In the genomic region with DNA sequence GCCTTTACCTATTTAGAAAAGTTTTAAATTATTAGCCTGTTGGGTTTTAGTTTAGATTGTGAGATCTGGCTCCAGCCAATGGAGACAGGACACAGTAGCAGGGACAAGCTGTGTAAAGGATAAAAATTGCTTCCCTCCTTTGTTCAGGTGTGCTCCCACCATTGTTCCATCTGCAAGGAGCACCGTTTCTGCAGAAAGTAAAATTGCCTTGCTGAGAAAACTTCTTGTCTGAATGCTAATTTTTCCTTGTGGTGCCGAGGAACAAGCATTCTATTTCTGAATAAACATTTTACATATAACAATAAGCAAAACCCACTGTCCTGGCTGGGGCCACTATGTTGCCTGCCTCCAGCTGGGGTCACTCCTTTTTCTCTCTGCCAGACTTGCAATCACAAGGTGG, we compare ENCODE assay signal across 21 cellular contexts.
DNase-seq lines count a peak whose midpoint lies in the region; ATAC-seq, FAIRE-seq and TF ChIP-seq lines count a peak whose summit lies in the region.
"Had no signal": no experiment of that assay in that cellular context is flagged by ENCODE, and none has a peak within 500 bp of the region (broad histone marks: within the 10 kb centered on the region; RNA-seq: fewer than 3 reads in every experiment).

No MANE protein-coding gene starts in this region.

- H3K4me1 Mint-ChIP-seq in progenitor cell of endocrine pancreas (ENCODE audit: low read depth) (no peaks in the 10 kb centered on the region), nephron progenitor cell (peaks cover 10% of the 10 kb centered on the region), CD14-positive monocyte (peaks cover 3% of the 10 kb centered on the region)
- H3K4me1 Mint-ChIP-seq in activated CD4-positive, alpha-beta memory T cell treated with anti-CD3 and anti-CD28 coated beads for 36 hours (ENCODE audit: low read depth), result no peaks in the 10 kb centered on the region

- H3K79me2 ChIP-seq in OCI-LY7 (ENCODE audit: insufficient read depth, low read depth, low read length) (no peaks in the 10 kb centered on the region), K562 (ENCODE audit: control insufficient read depth, insufficient read depth, low read length) (no peaks in the 10 kb centered on the region)

- no peak for TF ChIP-seq EP300 in K562 (IDR thresholded peaks at IDR 0.05; ENCODE audit: low read length)

- WGBS in K562 (ENCODE audit: insufficient coverage, low coverage, missing lambda C conversion rate), result 22% methylated on average over 2 of the region's 2 CpGs

- POLR2A ChIA-PET in HEK293 (lab: Yijun Ruan, JAX), result no interaction called here
- POLR2A ChIA-PET in OCI-LY7 (lab: Charles Lee), result interaction anchor here (0.7 to 1.2 kb wide), 2 partner anchors 78 to 574 kb away, joined by 3 to 4 read pairs; no protein-coding TSS in a partner anchor
- POLR2A ChIA-PET in K562 (lab: Yijun Ruan, JAX), result interaction anchor here (0.7 kb wide), 1 partner anchor 256 kb away, joined by 3 read pairs; no protein-coding TSS in a partner anchor
- POLR2A ChIA-PET in activated CD4-positive, alpha-beta memory T cell treated with anti-CD3 and anti-CD28 coated beads for 36 hours (lab: Charles Lee), result no interaction called here

- no peak overlapping the region for H3K9ac ChIP-seq in K562 (ENCODE audit: insufficient read depth in 1 of 2, low read depth in 2 of 2, low read length in 2 of 2)
- H3K9ac ChIP-seq: BLaER1, SK-N-SH had no signal

- H3K9me3 Mint-ChIP-seq in progenitor cell of endocrine pancreas (ENCODE audit: low read depth) (peaks cover 7% of the 10 kb centered on the region), nephron progenitor cell (peaks cover 16% of the 10 kb centered on the region), CD14-positive monocyte (peaks cover 8 to 25% (median 15%) of the 10 kb centered on the region in 7 donors)
- H3K9me3 Mint-ChIP-seq in activated CD4-positive, alpha-beta memory T cell treated with anti-CD3 and anti-CD28 coated beads for 36 hours, result peaks cover 17% of the 10 kb centered on the region

- no TSS peak for BruUV-seq in OCI-LY7 (replicated peaks; lab: Mats Ljungman, UMichigan)
- no TSS peak for BruUV-seq in K562 (replicated peaks; lab: Mats Ljungman, UMichigan)

- no peak for TF ChIP-seq RAD21 in K562 (CRISPR knock-in tag; conservative IDR thresholded peaks at IDR 0.05 in 1 of 2, IDR thresholded peaks at IDR 0.05 in 1 of 2)

- no peaks in the 10 kb centered on the region for H3K9me2 ChIP-seq in OCI-LY7 (ENCODE audit: insufficient read depth, low read length)
- H3K9me2 ChIP-seq: SK-N-SH had no signal

- H3K4me3 ChIP-seq in HEK293 (ENCODE audit: low read depth, low read length) (no peak overlapping the region), OCI-LY7 (ENCODE audit: low read depth, low read length, poor library complexity, severe bottlenecking) (no peak overlapping the region), K562 (no peak overlapping the region)
- H3K4me3 ChIP-seq: BLaER1 had no signal

- no peaks in the 10 kb centered on the region for H3K27me3 ChIP-seq in K562 (ENCODE audit: control insufficient read depth in 2 of 2, insufficient read depth in 2 of 2, low read length in 2 of 2)
- H3K27me3 ChIP-seq: BLaER1 had no signal

- H3K27ac ChIP-seq in HEK293 (ENCODE audit: extremely low read depth, low read depth, low read length) (no peak overlapping the region), OCI-LY7 (ENCODE audit: low read depth, low read length, poor library complexity, severe bottlenecking) (no peak overlapping the region), K562 (ENCODE audit: extremely low read depth, low read depth, low read length) (no peak overlapping the region)
- H3K27ac ChIP-seq: BLaER1 had no signal

- no peak for ATAC-seq in K562

- H3K9me3 ChIP-seq in HEK293 (ENCODE audit: control insufficient read depth, insufficient read depth, low read depth, low read length) (no peaks in the 10 kb centered on the region), OCI-LY7 (ENCODE audit: low read length) (peaks cover 11% of the 10 kb centered on the region; the same call in 1 of the 2 replicates), K562 (replicated peaks; ENCODE audit: control insufficient read depth, insufficient read depth, low read depth, low read length) (no peaks in the 10 kb centered on the region)
- H3K9me3 ChIP-seq: SK-N-SH had no signal

- in situ Hi-C loops in K562 (cut with MboI), result loop anchor here (25.0 kb wide), 1 partner anchor 597 kb away; no protein-coding TSS in a partner anchor

- H3K9me1 ChIP-seq in K562 (ENCODE audit: control insufficient read depth, insufficient read depth, low read length), result no peaks in the 10 kb centered on the region

- H3K4me1 ChIP-seq in HEK293 (ENCODE audit: control insufficient read depth, insufficient read depth, low read length), result no peaks in the 10 kb centered on the region
- no peaks in the 10 kb centered on the region for H3K4me1 ChIP-seq in OCI-LY7 (ENCODE audit: insufficient read depth, low read length, poor library complexity, severe bottlenecking)
- no peaks in the 10 kb centered on the region; a peak in 1 of 5 replicates for H3K4me1 ChIP-seq in K562 (replicated peaks in 1 of 2; ENCODE audit: control insufficient read depth in 2 of 2, insufficient read depth in 2 of 2, low read length in 2 of 2)
- H3K4me1 ChIP-seq: BLaER1 had no signal

- H3K27ac Mint-ChIP-seq in progenitor cell of endocrine pancreas (peak overlapping the region; percentile 52), nephron progenitor cell (no peak overlapping the region), CD14-positive monocyte (no peak overlapping the region)
- no peak overlapping the region for H3K27ac Mint-ChIP-seq in activated CD4-positive, alpha-beta memory T cell treated with anti-CD3 and anti-CD28 coated beads for 36 hours
- H3K27ac Mint-ChIP-seq: CD4-positive, alpha-beta T cell had no signal

- no peak for TF ChIP-seq CTCF in HEK293 (tag by site-specific recombination; IDR thresholded peaks at IDR 0.05)
- TF ChIP-seq CTCF in OCI-LY7 (conservative IDR thresholded peaks at IDR 0.05; ENCODE audit: low read length), result no peak
- TF ChIP-seq CTCF in K562 (IDR thresholded peaks at IDR 0.05 in 2 of 3, conservative IDR thresholded peaks at IDR 0.05 in 1 of 3; ENCODE audit: insufficient read depth in 2 of 3, low read depth in 1 of 3, low read length in 3 of 3), result no peak
- no peak for TF ChIP-seq CTCF in progenitor cell of endocrine pancreas (IDR thresholded peaks at IDR 0.05; ENCODE audit: unreplicated experiment)
- TF ChIP-seq CTCF in nephron progenitor cell (IDR thresholded peaks at IDR 0.05), result no peak
- no peak for TF ChIP-seq CTCF in CD14-positive monocyte (IDR thresholded peaks at IDR 0.05)

- H3K36me3 ChIP-seq in HEK293 (ENCODE audit: control insufficient read depth in 2 of 2, insufficient read depth in 1 of 2, low read length in 2 of 2) (no peaks in the 10 kb centered on the region), OCI-LY7 (ENCODE audit: insufficient read depth, low read length) (no peaks in the 10 kb centered on the region), K562 (ENCODE audit: control insufficient read depth, insufficient read depth, low read length) (no peaks in the 10 kb centered on the region)

- H3K4me3 Mint-ChIP-seq in progenitor cell of endocrine pancreas (ENCODE audit: low read depth) (no peak overlapping the region), nephron progenitor cell (no peak overlapping the region), CD14-positive monocyte (no peak overlapping the region)
- no peak overlapping the region for H3K4me3 Mint-ChIP-seq in activated CD4-positive, alpha-beta memory T cell treated with anti-CD3 and anti-CD28 coated beads for 36 hours
- H3K4me3 Mint-ChIP-seq: CD4-positive, alpha-beta T cell had no signal

- CTCF ChIA-PET in HEK293 (lab: Yijun Ruan, JAX), result interaction anchor here (6.6 kb wide), 1 partner anchor 242 kb away, joined by 67 read pairs; no protein-coding TSS in a partner anchor
- CTCF ChIA-PET in OCI-LY7 (lab: Charles Lee; ENCODE audit: unreplicated experiment), result no interaction called here
- CTCF ChIA-PET in K562 (lab: Yijun Ruan, JAX; ENCODE audit: low intra/inter-chr PET ratio), result no interaction called here
- CTCF ChIA-PET in activated CD4-positive, alpha-beta memory T cell treated with anti-CD3 and anti-CD28 coated beads for 36 hours (lab: Charles Lee), result interaction anchor here (1.2 to 1.3 kb wide), 2 partner anchors 40 to 46 kb away, joined by 3 to 4 read pairs; no protein-coding TSS in a partner anchor

- H4K20me1 ChIP-seq in OCI-LY7 (ENCODE audit: insufficient read depth, low read length), result no peaks in the 10 kb centered on the region
- no peaks in the 10 kb centered on the region for H4K20me1 ChIP-seq in K562 (replicated peaks; ENCODE audit: control insufficient read depth, insufficient read depth, low read length)
- H4K20me1 ChIP-seq: BLaER1 had no signal

- H3K4me2 ChIP-seq in OCI-LY7 (ENCODE audit: low read length), result no peak overlapping the region
- H3K4me2 ChIP-seq in K562 (ENCODE audit: insufficient read depth, low read length), result no peak overlapping the region
- H3K4me2 ChIP-seq: BLaER1, SK-N-SH had no signal

- FAIRE-seq in K562 (lab: Jason Lieb, UNC), result no peak
- FAIRE-seq: A204.1, D721Med, G401.6, RCC 7860 had no signal

- DNase-seq in OCI-LY7 (ENCODE audit: low spot score), result peak; percentile 24
- DNase-seq in K562 (ENCODE audit: extremely low read depth in 1 of 4, low spot score in 3 of 4), result no peak
- no peak for DNase-seq in progenitor cell of endocrine pancreas (ENCODE audit: low spot score, unreplicated experiment)
- no peak for DNase-seq in nephron progenitor cell
- DNase-seq in CD14-positive monocyte (ENCODE audit: low spot score), result no peak
- no peak for DNase-seq in NOMO-1 treated with DMSO at 0.1 percent for 48 hours (lab: John Stamatoyannopoulos, UW; ENCODE audit: unreplicated experiment)
- no peak for DNase-seq in activated CD4-positive, alpha-beta memory T cell treated with anti-CD3 and anti-CD28 coated beads for 36 hours
- DNase-seq: CD4-positive, alpha-beta T cell; MV-4-11; NCI-H1105; NCI-H1436 treated with DMSO at 0.1 percent for 48 hours; NCI-H1930; NCI-H446 treated with DMSO at 0.1 percent for 48 hours; NCI-H526; SK-N-SH had no signal

- H2AFZ ChIP-seq in OCI-LY7 (ENCODE audit: low read length), result no peak overlapping the region
- no peak overlapping the region for H2AFZ ChIP-seq in K562 (ENCODE audit: low read depth, low read length)

- H3K27me3 Mint-ChIP-seq in progenitor cell of endocrine pancreas (no peaks in the 10 kb centered on the region), nephron progenitor cell (ENCODE audit: low read depth, poor library complexity) (peaks cover 4% of the 10 kb centered on the region), CD14-positive monocyte (ENCODE audit: low read depth in 3 of 3) (peaks cover 0 to 3% (median 0%) of the 10 kb centered on the region in 3 donors)
- H3K27me3 Mint-ChIP-seq in activated CD4-positive, alpha-beta memory T cell treated with anti-CD3 and anti-CD28 coated beads for 36 hours, result no peaks in the 10 kb centered on the region
- H3K27me3 Mint-ChIP-seq: CD4-positive, alpha-beta T cell had no signal

- peaks cover 5% of the 10 kb centered on the region for H3K36me3 Mint-ChIP-seq in progenitor cell of endocrine pancreas (ENCODE audit: insufficient read depth)
- H3K36me3 Mint-ChIP-seq in nephron progenitor cell (ENCODE audit: low read depth), result peaks cover 8% of the 10 kb centered on the region
- H3K36me3 Mint-ChIP-seq in CD14-positive monocyte, result peaks cover 4 to 23% of the 10 kb centered on the region in 2 donors
- H3K36me3 Mint-ChIP-seq in activated CD4-positive, alpha-beta memory T cell treated with anti-CD3 and anti-CD28 coated beads for 36 hours, result no peaks in the 10 kb centered on the region

- TF ChIP-seq POLR2A in K562 (conservative IDR thresholded peaks at IDR 0.05), result no peak

- intact Hi-C loops in OCI-LY7 (cut with micrococcal nuclease; ENCODE audit: unreplicated experiment), result loop anchor here (10.0 kb wide), 1 partner anchor 239 kb away; no protein-coding TSS in a partner anchor
- intact Hi-C loops in K562 (cut with micrococcal nuclease), result loop anchor here (10.0 kb wide), 1 partner anchor 599 kb away; no protein-coding TSS in a partner anchor
- intact Hi-C loops in CD14-positive monocyte (cut with micrococcal nuclease), result no loop called here
- intact Hi-C loops in activated CD4-positive, alpha-beta memory T cell treated with anti-CD3 and anti-CD28 coated beads for 36 hours (cut with micrococcal nuclease), result no loop called here

Comparison
In these comparisons a context has a peak if more than half of its experiments do, and no peak if none do; other contexts are left out.
1. CTCF ChIA-PET loops: an anchor here in HEK293 (6.6 kb wide) and activated CD4-positive, alpha-beta memory T cell treated with anti-CD3 and anti-CD28 coated beads for 36 hours (1.2 to 1.3 kb wide); none called in OCI-LY7 and K562.
2. POLR2A ChIA-PET loops: an anchor here in OCI-LY7 (0.7 to 1.2 kb wide) and K562 (0.7 kb wide); none called in HEK293 and activated CD4-positive, alpha-beta memory T cell treated with anti-CD3 and anti-CD28 coated beads for 36 hours.
3. intact Hi-C loops: an anchor here in OCI-LY7 (10.0 kb wide) and K562 (10.0 kb wide); none called in CD14-positive monocyte and activated CD4-positive, alpha-beta memory T cell treated with anti-CD3 and anti-CD28 coated beads for 36 hours.
4. Of the 44 proteins assayed by ChIP-seq in both K562 and HEK293: peak only in K562: TRIM28; only in HEK293: SETDB1; in both: none; in neither: 42.